ENCODE assay signal across 1 cellular context in genomic region chr2:158995677-158996049, GRCh38.
TF ChIP-seq lines count a peak whose summit lies in the region.

No MANE protein-coding gene starts in this region.

TF ChIP-seq in SK-N-SH, 30 proteins besides CTCF, POLR2A, EP300 and RAD21 (continued from another document):
- TF ChIP-seq JUND (IDR thresholded peaks at IDR 0.05): no peak
- no peak for TF ChIP-seq FOXM1 (IDR thresholded peaks at IDR 0.05; ENCODE audit: low read depth)
- TF ChIP-seq NFIC (IDR thresholded peaks at IDR 0.05; ENCODE audit: borderline replicate concordance): no peak
- TF ChIP-seq TAF1 (IDR thresholded peaks at IDR 0.05; ENCODE audit: borderline replicate concordance, low read depth, low read length): no peak
- TF ChIP-seq ZBTB33 (IDR thresholded peaks at IDR 0.05; ENCODE audit: borderline replicate concordance, low read depth): no peak
- TF ChIP-seq YY1 (IDR thresholded peaks at IDR 0.05; ENCODE audit: low read depth): no peak
